9 cellular contexts compared by ENCODE assay signal in genomic region chr11:47161134-47161854, GRCh38. TPM values are rescaled to one million over a fixed set of nuclear protein-coding genes. Genes with fewer than 3 reads are reported as not detected.
DNase-seq lines count a peak whose midpoint lies in the region; ATAC-seq and TF ChIP-seq lines count a peak whose summit lies in the region.
"Had no signal": no experiment of that assay in that cellular context is flagged by ENCODE, and none has a peak within 500 bp of the region (broad histone marks: within the 10 kb centered on the region; RNA-seq: fewer than 3 reads in every experiment).

No MANE protein-coding gene starts in this region.

- H2BK15ac ChIP-seq in neuronal stem cell (ENCODE audit: low read length), result no peak overlapping the region

- H2AK5ac ChIP-seq in neuronal stem cell (ENCODE audit: low read depth, low read length), result no peak overlapping the region

- peak; percentile 44 for DNase-seq in NCI-H2107 (lab: John Stamatoyannopoulos, UW)
- no peak for DNase-seq in NCI-H2107 treated with DMSO at 0.1 percent for 48 hours (lab: John Stamatoyannopoulos, UW; ENCODE audit: unreplicated experiment)
- DNase-seq in HT-29 (ENCODE audit: low spot score), result peak; percentile 80
- peak; percentile 70 for DNase-seq in OCI-M1 (lab: John Stamatoyannopoulos, UW)
- DNase-seq in activated T-helper 1 cell treated with Interleukin-2 at 50 U/mL for 16 hours (ENCODE audit: low read depth), result peak; percentile 38
- peak; percentile 75 for DNase-seq in fibroblast of the aortic adventitia (ENCODE audit: low read depth)
- DNase-seq in neuronal stem cell (ENCODE audit: low spot score), result peak; percentile 71
- DNase-seq in aorta, result peak in 1 of 2 donors; percentile 87

- no peak overlapping the region for H2BK120ac ChIP-seq in neuronal stem cell (ENCODE audit: low read depth, low read length)

- H3K9ac ChIP-seq in neuronal stem cell (ENCODE audit: low read depth, low read length, poor library complexity), result peak overlapping the region; percentile 27
- H3K9ac ChIP-seq: BLaER1 treated with 17β-estradiol and CSF1 and Interleukin-3, amounts not matched to agents 10 nM and 100 nM had no signal

- H3K4me1 ChIP-seq in neuronal stem cell (ENCODE audit: control insufficient read depth in 2 of 2, insufficient read depth in 1 of 2, low read depth in 1 of 2, low read length in 2 of 2), result no peaks in the 10 kb centered on the region
- no peaks in the 10 kb centered on the region for H3K4me1 ChIP-seq in aorta (ENCODE audit: control insufficient read depth in 1 of 2, insufficient read depth in 2 of 2, low read length in 2 of 2)

- peak overlapping the region; percentile 39 for H3K27ac ChIP-seq in neuronal stem cell (replicated peaks; ENCODE audit: low read length)
- H3K27ac ChIP-seq in aorta (ENCODE audit: low read depth in 1 of 2, low read length in 2 of 2), result no peak overlapping the region
- H3K27ac ChIP-seq: BLaER1 treated with 17β-estradiol and CSF1 and Interleukin-3, amounts not matched to agents 10 nM and 100 nM had no signal

- no peak overlapping the region for H3K4ac ChIP-seq in neuronal stem cell (ENCODE audit: low read length)

- no peak overlapping the region for H2BK5ac ChIP-seq in neuronal stem cell (ENCODE audit: low read length)

- H3K36me3 ChIP-seq in neuronal stem cell (replicated peaks in 1 of 2; ENCODE audit: control insufficient read depth in 2 of 2, insufficient read depth in 2 of 2, low read length in 2 of 2), result peaks cover 34 to 63% of the 10 kb centered on the region in 2 donors
- H3K36me3 ChIP-seq in aorta (ENCODE audit: control insufficient read depth in 1 of 2, insufficient read depth in 2 of 2, low read length in 1 of 2), result peaks cover 3 to 5% of the 10 kb centered on the region in 2 donors

- no peak overlapping the region for H2AFZ ChIP-seq in neuronal stem cell (ENCODE audit: low read length)

- no CpG with 5 or more reads among the region's 14 CpGs for WGBS in neuronal stem cell (ENCODE audit: extremely low coverage in 2 of 2, insufficient read length in 2 of 2, insufficient replicate concordance in 1 of 2), 2 donors
- WGBS in aorta, 2 donors, result 28 to 33% methylated on average over 14 of the region's 14 CpGs

- no peak overlapping the region for H4K91ac ChIP-seq in neuronal stem cell (ENCODE audit: low read depth, low read length, poor library complexity)

- no peak overlapping the region for H3K4me2 ChIP-seq in neuronal stem cell (ENCODE audit: insufficient read depth, low read length, poor library complexity, severe bottlenecking)
- H3K4me2 ChIP-seq: BLaER1 treated with 17β-estradiol and CSF1 and Interleukin-3, amounts not matched to agents 10 nM and 100 nM had no signal

- H3K79me1 ChIP-seq in neuronal stem cell (ENCODE audit: low read depth, low read length), result peaks cover 2% of the 10 kb centered on the region

- H4K8ac ChIP-seq in neuronal stem cell (ENCODE audit: low read depth, low read length), result no peak overlapping the region

- peak; percentile 73 for ATAC-seq in aorta (ENCODE audit: low FRiP score)

- no peak overlapping the region for H2BK12ac ChIP-seq in neuronal stem cell (ENCODE audit: low read length)

- intact Hi-C loops in aorta (cut with DNase I), result loop anchor here in 1 of 2 donors (5.0 kb wide), 1 partner anchor 196 kb away; no protein-coding TSS in a partner anchor

- no peak overlapping the region for H3K14ac ChIP-seq in neuronal stem cell (ENCODE audit: low read length)

- no peak overlapping the region for H3K23ac ChIP-seq in neuronal stem cell (ENCODE audit: low read depth, low read length, poor library complexity)

- no peaks in the 10 kb centered on the region for H3K9me3 ChIP-seq in neuronal stem cell (replicated peaks in 1 of 2; ENCODE audit: control insufficient read depth in 2 of 2, insufficient read depth in 1 of 2, low read depth in 1 of 2, low read length in 2 of 2)
- no peaks in the 10 kb centered on the region for H3K9me3 ChIP-seq in aorta (ENCODE audit: control insufficient read depth, low read length)
- H3K9me3 ChIP-seq: BLaER1 treated with 17β-estradiol and CSF1 and Interleukin-3, amounts not matched to agents 10 nM and 100 nM had no signal

- H3K4me3 ChIP-seq in fibroblast of the aortic adventitia (ENCODE audit: low read depth, low read length), result no peak overlapping the region
- H3K4me3 ChIP-seq in neuronal stem cell (ENCODE audit: low read length in 2 of 2), result no peak overlapping the region
- H3K4me3 ChIP-seq in aorta (ENCODE audit: low read length in 2 of 2), result no peak overlapping the region
- H3K4me3 ChIP-seq: BLaER1 treated with 17β-estradiol and CSF1 and Interleukin-3, amounts not matched to agents 10 nM and 100 nM had no signal

- TF ChIP-seq CTCF in fibroblast of the aortic adventitia (IDR thresholded peaks at IDR 0.05; ENCODE audit: insufficient read depth, low read length), result peak; percentile 84

- peak overlapping the region; percentile 27 for H3K18ac ChIP-seq in neuronal stem cell (ENCODE audit: low read length)

- no peaks in the 10 kb centered on the region for H3K27me3 ChIP-seq in neuronal stem cell (ENCODE audit: control insufficient read depth in 3 of 3, insufficient read depth in 3 of 3, low read depth in 1 of 3, low read length in 3 of 3)
- no peaks in the 10 kb centered on the region for H3K27me3 ChIP-seq in aorta (ENCODE audit: control insufficient read depth in 1 of 2, insufficient read depth in 2 of 2, low read length in 1 of 2)
- H3K27me3 ChIP-seq: BLaER1 treated with 17β-estradiol and CSF1 and Interleukin-3, amounts not matched to agents 10 nM and 100 nM had no signal

RNA-seq across cellular contexts. Expression of gene ARFGAP2, which starts 15.4 kb away (rescaled TPM):
- total RNA-seq in HT-29 (2014; rRNA removed; shearing (Covaris generic)), result 162 and 181 TPM in 2 replicates
- total RNA-seq in fibroblast of the aortic adventitia (ENCODE audit: low replicate concordance), result 98.5 and 152 TPM in 2 replicates
- polyA plus RNA-seq in neuronal stem cell (2013, experiment 1 of 2), result 43.5 TPM
- 44.2 TPM for polyA plus RNA-seq in neuronal stem cell (2013, experiment 2 of 2)
- total RNA-seq in aorta, result 10 to 100 TPM; 65.8 to 68.2 TPM
- 10 to 100 TPM; 38.4 to 94.1 TPM for polyA plus RNA-seq in aorta

RNA-seq across cellular contexts. Expression of gene PACSIN3, which starts 24.9 kb away (rescaled TPM):
- total RNA-seq in HT-29 (2014; rRNA removed; shearing (Covaris generic)), result 2.6 and 3.7 TPM in 2 replicates
- total RNA-seq in fibroblast of the aortic adventitia (ENCODE audit: low replicate concordance) (28.8 and 31.6 TPM in 2 replicates), aorta (10 to 100 TPM; 24.6 to 36.2 TPM)
- polyA plus RNA-seq in neuronal stem cell (2013, experiment 1 of 2), result 5.1 TPM
- 5.5 TPM for polyA plus RNA-seq in neuronal stem cell (2013, experiment 2 of 2)
- 10 to 100 TPM; 22.0 to 37.1 TPM for polyA plus RNA-seq in aorta

RNA-seq across cellular contexts. Expression of gene DDB2, which starts 53.5 kb away (rescaled TPM):
- total RNA-seq in HT-29 (2014; rRNA removed; shearing (Covaris generic)), result 17.1 and 25.7 TPM in 2 replicates
- total RNA-seq in fibroblast of the aortic adventitia (ENCODE audit: low replicate concordance) (47.2 and 99.4 TPM in 2 replicates), aorta (10 to 100 TPM; 54.8 to 60.6 TPM)
- polyA plus RNA-seq in neuronal stem cell (2013, experiment 1 of 2), result 96.5 TPM
- 91.1 TPM for polyA plus RNA-seq in neuronal stem cell (2013, experiment 2 of 2)
- polyA plus RNA-seq in aorta, result 100 to 1,000 TPM in 1 of 2 donors, 10 to 100 TPM in 1; 32.9 to 117 TPM
